34 cellular contexts compared by ENCODE assay signal in the genomic region with DNA sequence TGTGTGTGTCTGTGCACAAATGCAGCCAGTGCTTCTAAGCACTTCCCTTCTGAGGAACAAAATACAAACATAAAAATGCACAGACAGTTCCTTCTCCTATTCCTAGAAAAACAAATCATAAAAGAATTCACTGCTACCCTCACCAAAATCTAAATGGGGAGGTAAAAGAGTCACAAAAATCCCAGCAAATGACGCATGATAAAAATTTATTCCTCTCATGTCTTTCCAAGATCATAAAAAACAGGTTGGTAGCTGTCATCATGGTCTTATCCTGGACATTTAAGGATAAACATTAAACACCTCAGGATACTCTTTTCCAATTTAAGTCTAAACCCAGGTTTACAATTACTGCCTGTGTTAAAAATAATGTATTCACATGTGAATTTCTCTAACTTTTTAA.
"Had no signal": no experiment of that assay in that cellular context is flagged by ENCODE, and none has a peak within 500 bp of the region (broad histone marks: within the 10 kb centered on the region; RNA-seq: fewer than 3 reads in every experiment).

No MANE protein-coding gene starts in this region.

- H3K9me3 ChIP-seq: MG63 had no signal

- H3K4me3 ChIP-seq: MG63 had no signal

- DNase-seq: Karpas-422, Kasumi-1, MG63, MM.1S, MV-4-11, NCI-H1048, NCI-H1092, NCI-H1092 treated with DMSO at 0.1 percent for 48 hours, NCI-H1105, NCI-H1105 treated with DMSO at 0.1 percent for 48 hours, NCI-H1417, NCI-H1417 treated with DMSO at 0.1 percent for 48 hours, NCI-H1436, NCI-H1436 treated with DMSO at 0.1 percent for 48 hours, NCI-H146, NCI-H1694, NCI-H1694 treated with DMSO at 0.1 percent for 48 hours, NCI-H187, NCI-H187 treated with DMSO at 0.1 percent for 48 hours, NCI-H2029, NCI-H2029 treated with DMSO at 0.1 percent for 48 hours, NCI-H2081, NCI-H2081 treated with DMSO at 0.1 percent for 48 hours, NCI-H2107, NCI-H2171, NCI-H2171 treated with DMSO at 0.1 percent for 48 hours, NCI-H2227 treated with DMSO at 0.1 percent for 48 hours, NCI-H226, NCI-H345, NCI-H446, NCI-H446 treated with DMSO at 0.1 percent for 48 hours, NCI-H510A, NCI-H510A treated with DMSO at 0.1 percent for 48 hours had no signal

- H3K27ac ChIP-seq: KMS-11 had no signal
